Comparison of ENCODE assay signal across 8 cellular contexts in the genomic region with DNA sequence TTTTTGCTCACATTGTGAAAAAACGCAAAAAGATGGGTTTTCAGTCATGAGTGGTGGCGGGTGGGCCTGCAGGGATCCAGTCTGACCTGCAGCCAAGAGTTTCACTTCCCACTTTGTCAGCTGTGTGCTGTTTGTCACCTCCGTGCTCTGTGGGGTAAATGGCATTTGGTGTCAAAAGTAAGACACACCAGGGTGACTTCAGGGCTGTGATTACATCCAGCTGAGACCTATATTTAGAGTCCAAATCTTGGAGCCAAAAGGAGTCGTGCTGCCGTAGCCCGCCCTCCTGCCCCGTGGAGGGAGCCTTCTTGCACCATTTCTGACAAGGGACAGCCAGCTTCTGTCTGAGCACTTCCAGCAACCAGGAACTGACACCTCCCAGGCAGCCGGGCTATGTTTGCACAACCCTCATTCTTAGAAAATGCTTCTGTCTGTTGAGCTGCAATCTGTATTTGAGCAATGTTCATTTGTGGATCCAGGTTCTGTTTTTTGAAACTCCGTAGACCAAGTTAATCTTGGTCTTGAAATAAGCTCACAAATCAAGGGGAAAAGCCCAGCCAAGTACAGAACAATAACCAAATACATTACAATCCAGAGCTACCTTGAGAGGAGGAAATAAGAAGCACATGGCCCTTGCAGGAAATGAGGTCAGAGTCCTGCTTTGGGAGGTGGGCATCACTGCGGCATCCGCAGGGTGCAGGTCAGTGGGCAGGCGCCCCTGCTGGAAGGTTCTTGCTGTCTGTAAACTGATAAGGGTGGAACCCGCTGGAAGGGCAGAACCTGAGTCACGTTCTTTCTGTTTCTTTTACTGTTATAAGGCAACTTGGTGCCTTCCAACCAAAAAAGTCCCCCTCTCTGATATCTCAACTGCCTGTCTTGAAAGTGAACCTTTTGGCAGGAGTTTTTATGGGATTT. TPM values are rescaled to one million over a fixed set of nuclear protein-coding genes. Genes with fewer than 3 reads are reported as not detected.
DNase-seq lines count a peak whose midpoint lies in the region; ATAC-seq and TF ChIP-seq lines count a peak whose summit lies in the region.

No MANE protein-coding gene starts in this region.

- peak in 9 of 12 donors; percentile 12 to 48 (median 38) for TF ChIP-seq CTCF in heart left ventricle (IDR thresholded peaks at IDR 0.05)
- TF ChIP-seq CTCF in retinal pigment epithelial cell (conservative IDR thresholded peaks at IDR 0.05; ENCODE audit: low read depth, low read length) = peak; percentile 40

- 5 to 8% (median 5%) methylated on average over 12 to 14 of the region's 14 CpGs for WGBS in heart left ventricle, 4 donors

- H3K9me3 ChIP-seq in heart left ventricle = no peaks in the 10 kb centered on the region

- DNase-seq in NCI-H1436 (lab: John Stamatoyannopoulos, UW) = peak; percentile 11
- DNase-seq in NCI-H1436 treated with DMSO at 0.1 percent for 48 hours (lab: John Stamatoyannopoulos, UW) = no peak
- peak; percentile 80 for DNase-seq in SHP77 treated with DMSO at 0.1 percent for 48 hours (lab: John Stamatoyannopoulos, UW)
- DNase-seq in activated gamma-delta T cell treated with Interleukin-2 at 50 U/mL for 16 hours = peak; percentile 75
- DNase-seq in heart left ventricle = peak; percentile 66 to 89 (median 83)
- DNase-seq in retinal pigment epithelial cell (ENCODE audit: low read depth) = no peak
- no peak for DNase-seq in NCI-H187 (lab: John Stamatoyannopoulos, UW)

- H3K27ac ChIP-seq in heart left ventricle = peak overlapping the region; percentile 60 to 91 (median 84)

- H3K4me3 ChIP-seq in heart left ventricle = peak overlapping the region in 7 of 12 donors; percentile 3 to 62 (median 13)
- H3K4me3 ChIP-seq in retinal pigment epithelial cell (ENCODE audit: low read length) = no peak overlapping the region

- intact Hi-C loops in heart left ventricle (cut with DNase I) = loop anchor here in 4 of 10 donors (5.0 to 10.0 kb wide), 4 partner anchors 49 to 229 kb away; no protein-coding TSS in a partner anchor

- H3K36me3 ChIP-seq in heart left ventricle = no peaks in the 10 kb centered on the region

- no peak for TF ChIP-seq POLR2A in heart left ventricle (IDR thresholded peaks at IDR 0.05)

- H3K27me3 ChIP-seq in heart left ventricle = no peaks in the 10 kb centered on the region

- peaks cover 27 to 99% (median 86%) of the 10 kb centered on the region in 12 donors for H3K4me1 ChIP-seq in heart left ventricle

- ATAC-seq in HG03097 (IDR thresholded peaks at IDR 0.05; ENCODE audit: low FRiP score, unreplicated experiment) = peak; percentile 30
- ATAC-seq in heart left ventricle = peak; percentile 68 to 86 (median 81)

RNA-seq across cellular contexts. Expression of a gene that starts 14.4 kb away (rescaled TPM):
- total RNA-seq in heart left ventricle = 10 to 100 TPM in 7 of 9 donors, 1 to 10 TPM in 2; 3.3 to 25.3 (median 13.5) TPM
- polyA plus RNA-seq in heart left ventricle = 10 to 100 TPM in 1 of 2 donors, 1 to 10 TPM in 1; 7.2 to 21.7 TPM

Comparison
In these comparisons a context has a peak if more than half of its experiments do, and no peak if none do; other contexts are left out.
1. DNase-seq: peak in NCI-H1436 (single experiment), SHP77 treated with DMSO at 0.1 percent for 48 hours (single experiment), activated gamma-delta T cell treated with Interleukin-2 at 50 U/mL for 16 hours (single experiment) and heart left ventricle (5 of 5); none in NCI-H1436 treated with DMSO at 0.1 percent for 48 hours (single experiment), retinal pigment epithelial cell (single experiment) and NCI-H187 (0 of 2).